7 cellular contexts compared by ENCODE assay signal in genomic region chr4:185205073-185205472, GRCh38. TPM values are rescaled to one million over a fixed set of nuclear protein-coding genes. Genes with fewer than 3 reads are reported as not detected.
DNase-seq lines count a peak whose midpoint lies in the region; ATAC-seq and TF ChIP-seq lines count a peak whose summit lies in the region.
"Not testable (repeated sequence)": the region's sequence is repeated elsewhere in the genome, so short reads cannot be mapped to it uniquely, and the experiment has no call there.

No MANE protein-coding gene starts in this region.

- not testable (repeated sequence) for H3K9me3 ChIP-seq in DND-41 (ENCODE audit: insufficient read depth, low read length, severe bottlenecking); mesenchymal stem cell (ENCODE audit: control insufficient read depth, low read length); spleen

- H2BK15ac ChIP-seq in mesenchymal stem cell (ENCODE audit: low read depth, poor library complexity, severe bottlenecking): not testable (repeated sequence)

- not testable (repeated sequence) for TF ChIP-seq CTCF in DND-41 (IDR thresholded peaks at IDR 0.05; ENCODE audit: borderline replicate concordance, extremely low read depth, low read length, poor library complexity, severe bottlenecking); LNCaP clone FGC (IDR thresholded peaks at IDR 0.05; ENCODE audit: control insufficient read depth, extremely low read depth, insufficient read depth); activated B cell treated with CpG ODN at 0.5 μM for 24 hours (IDR thresholded peaks at IDR 0.05); coronary artery (IDR thresholded peaks at IDR 0.05); spleen (IDR thresholded peaks at IDR 0.05 in 8 of 11, conservative IDR thresholded peaks at IDR 0.05 in 3 of 11)

- H3K36me3 ChIP-seq in DND-41 (ENCODE audit: insufficient read depth, low read length); mesenchymal stem cell (ENCODE audit: control insufficient read depth in 1 of 2, insufficient read depth in 2 of 2, low read depth in 1 of 2, low read length in 2 of 2); spleen: not testable (repeated sequence)

- not testable (repeated sequence) for H2BK120ac ChIP-seq in mesenchymal stem cell (ENCODE audit: low read depth, low read length)

- POLR2A ChIA-PET in activated B cell treated with CpG ODN at 0.5 μM for 24 hours (lab: Charles Lee): interaction anchor here (0.6 to 1.2 kb wide), 3 partner anchors 36 to 191 kb away, joined by 4 to 6 read pairs (median 5); partner anchors contain the start of genes ANKRD37 and SLC25A4

- H3K4ac ChIP-seq in mesenchymal stem cell (ENCODE audit: low read depth in 1 of 2, low read length in 2 of 2): not testable (repeated sequence)

- intact Hi-C loops in activated B cell treated with CpG ODN at 0.5 μM for 24 hours (cut with micrococcal nuclease): loop anchor here (2.0 to 10.0 kb wide), 4 partner anchors 350 to 1700 kb away; partner anchors contain the start of genes ACSL1 and ING2
- intact Hi-C loops in spleen (cut with DNase I; ENCODE audit: low total_unique reads): not testable (repeated sequence)

- H4K91ac ChIP-seq in mesenchymal stem cell (ENCODE audit: low read length): not testable (repeated sequence)

- not testable (repeated sequence) for DNase-seq in DND-41; LNCaP clone FGC (ENCODE audit: low read depth); activated B cell treated with CpG ODN at 0.5 μM for 24 hours; coronary artery (ENCODE audit: low spot score); mesenchymal stem cell; spleen

- H3K23ac ChIP-seq in mesenchymal stem cell (ENCODE audit: low read length in 2 of 2): not testable (repeated sequence)

- peak overlapping the region; percentile 93 for H3K4me3 Mint-ChIP-seq in activated B cell treated with CpG ODN at 0.5 μM for 24 hours
- H3K4me3 Mint-ChIP-seq in activated naive CD4-positive, alpha-beta T cell treated with anti-CD3 and anti-CD28 coated beads, Interleukin-2, amount 50 U/mL, for 24 hours: peak overlapping the region; percentile 97

- peak overlapping the region in 1 of 2 experiments; percentile 76; a peak in 3 of 4 replicates for H3K4me3 ChIP-seq in DND-41 (ENCODE audit: low read depth in 1 of 2, low read length in 2 of 2)
- H3K4me3 ChIP-seq in LNCaP clone FGC (ENCODE audit: low read depth, low read length): peak overlapping the region; percentile 73; the same call in 1 of the 2 replicates
- H3K4me3 ChIP-seq in coronary artery, spleen: not testable (repeated sequence)
- peak overlapping the region in 1 of 2 experiments; percentile 87 for H3K4me3 ChIP-seq in mesenchymal stem cell (ENCODE audit: insufficient read depth in 1 of 2, low read depth in 1 of 2, low read length in 2 of 2)

- peak overlapping the region; percentile 75 for H3K27ac Mint-ChIP-seq in activated B cell treated with CpG ODN at 0.5 μM for 24 hours
- peak overlapping the region; percentile 93 for H3K27ac Mint-ChIP-seq in activated naive CD4-positive, alpha-beta T cell treated with anti-CD3 and anti-CD28 coated beads, Interleukin-2, amount 50 U/mL, for 24 hours

- not testable (repeated sequence) for H3K18ac ChIP-seq in mesenchymal stem cell (ENCODE audit: low read depth in 1 of 2, low read length in 2 of 2)

- H3K27me3 Mint-ChIP-seq in activated B cell treated with CpG ODN at 0.5 μM for 24 hours; activated naive CD4-positive, alpha-beta T cell treated with anti-CD3 and anti-CD28 coated beads, Interleukin-2, amount 50 U/mL, for 24 hours: not testable (repeated sequence)

- not testable (repeated sequence) for H3K27ac ChIP-seq in DND-41 (ENCODE audit: low read length); mesenchymal stem cell (ENCODE audit: low read length, poor library complexity, severe bottlenecking)
- H3K27ac ChIP-seq in coronary artery (peak overlapping the region; percentile 99), spleen (peak overlapping the region in 7 of 8 donors; percentile 1 to 99 (median 96))

- not testable (repeated sequence) for H3K9me3 Mint-ChIP-seq in activated B cell treated with CpG ODN at 0.5 μM for 24 hours; activated naive CD4-positive, alpha-beta T cell treated with anti-CD3 and anti-CD28 coated beads, Interleukin-2, amount 50 U/mL, for 24 hours

- H3K9ac ChIP-seq in DND-41 (ENCODE audit: low read depth, low read length): peak overlapping the region; percentile 96; the same call in 1 of the 2 replicates
- H3K9ac ChIP-seq in mesenchymal stem cell (ENCODE audit: low read length): peak overlapping the region; percentile 98

- not testable (repeated sequence) for H4K20me1 ChIP-seq in DND-41 (ENCODE audit: insufficient read depth, low read length)

- H2BK5ac ChIP-seq in mesenchymal stem cell (ENCODE audit: low read depth, low read length, poor library complexity, severe bottlenecking): not testable (repeated sequence)

- not testable (repeated sequence) for ATAC-seq in DND-41 (ENCODE audit: insufficient read depth, low read depth); activated B cell treated with CpG ODN at 0.5 μM for 24 hours (ENCODE audit: low read depth)

- peak overlapping the region; percentile 91; the same call in 1 of the 2 replicates for H2AFZ ChIP-seq in DND-41 (ENCODE audit: low read depth, low read length)
- H2AFZ ChIP-seq in mesenchymal stem cell (ENCODE audit: low read depth, low read length): not testable (repeated sequence)

- peaks cover 51% of the 10 kb centered on the region for H3K4me1 Mint-ChIP-seq in activated B cell treated with CpG ODN at 0.5 μM for 24 hours
- peaks cover 44% of the 10 kb centered on the region for H3K4me1 Mint-ChIP-seq in activated naive CD4-positive, alpha-beta T cell treated with anti-CD3 and anti-CD28 coated beads, Interleukin-2, amount 50 U/mL, for 24 hours

- H3K4me1 ChIP-seq in DND-41 (ENCODE audit: insufficient read depth, low read length) (peaks cover 40% of the 10 kb centered on the region), mesenchymal stem cell (ENCODE audit: control insufficient read depth, insufficient read depth, low read depth, low read length) (peaks cover 13% of the 10 kb centered on the region), spleen (peaks cover 11 to 62% (median 53%) of the 10 kb centered on the region in 6 donors)

- H3K36me3 Mint-ChIP-seq in activated B cell treated with CpG ODN at 0.5 μM for 24 hours (ENCODE audit: low read depth); activated naive CD4-positive, alpha-beta T cell treated with anti-CD3 and anti-CD28 coated beads, Interleukin-2, amount 50 U/mL, for 24 hours: not testable (repeated sequence)

- H2BK12ac ChIP-seq in mesenchymal stem cell (ENCODE audit: low read length in 2 of 2): not testable (repeated sequence)

- not testable (repeated sequence) for H2AK5ac ChIP-seq in mesenchymal stem cell (ENCODE audit: low read length, severe bottlenecking)

- H3K14ac ChIP-seq in mesenchymal stem cell (ENCODE audit: low read length in 2 of 2): not testable (repeated sequence)

- TF ChIP-seq POLR2A in spleen (IDR thresholded peaks at IDR 0.05): not testable (repeated sequence)

- CTCF ChIA-PET in activated B cell treated with CpG ODN at 0.5 μM for 24 hours (lab: Charles Lee): not testable (repeated sequence)

- not testable (repeated sequence) for H4K8ac ChIP-seq in mesenchymal stem cell (ENCODE audit: low read length)

- peak overlapping the region; percentile 99 for H3K4me2 ChIP-seq in DND-41 (ENCODE audit: insufficient read depth, low read length)
- H3K4me2 ChIP-seq in mesenchymal stem cell (ENCODE audit: low read length, poor library complexity, severe bottlenecking): not testable (repeated sequence)

- not testable (repeated sequence) for H3K79me1 ChIP-seq in mesenchymal stem cell (replicated peaks; ENCODE audit: low read length, poor library complexity, severe bottlenecking)

- peaks cover 38% of the 10 kb centered on the region for H3K79me2 ChIP-seq in DND-41 (ENCODE audit: insufficient read depth, low read length)

- WGBS in mesenchymal stem cell: 97% methylated on average over 13 of the region's 13 CpGs
- WGBS in spleen, 5 donors: 86 to 93% (median 86%) methylated on average over 13 of the region's 13 CpGs

- H3K27me3 ChIP-seq in DND-41 (ENCODE audit: insufficient read depth, low read length, poor library complexity); mesenchymal stem cell (ENCODE audit: control insufficient read depth in 1 of 2, insufficient read depth in 1 of 2, low read length in 2 of 2): not testable (repeated sequence)
- H3K27me3 ChIP-seq in spleen (replicated peaks in 1 of 7): peaks cover 0 to 12% (median 0%) of the 10 kb centered on the region in 7 donors

RNA-seq across cellular contexts. Expression of gene CFAP97, which starts 1.3 kb away (rescaled TPM):
- total RNA-seq in activated B cell treated with CpG ODN at 0.5 μM for 24 hours: 42.6 and 44.1 TPM in 2 replicates
- polyA plus RNA-seq in mesenchymal stem cell (2013, experiment 1 of 2): 32.2 TPM
- 30.9 TPM for polyA plus RNA-seq in mesenchymal stem cell (2013, experiment 2 of 2)
- total RNA-seq in spleen: 10 to 100 TPM; 34.0 to 48.6 (median 40.6) TPM
- polyA plus RNA-seq in spleen: 10 to 100 TPM in 1 of 3 donors, 1 to 10 TPM in 2; 4.8 to 12.4 (median 8.0) TPM

RNA-seq across cellular contexts. Expression of gene SNX25, which starts 4.3 kb away (rescaled TPM):
- total RNA-seq in activated B cell treated with CpG ODN at 0.5 μM for 24 hours: 53.1 and 53.7 TPM in 2 replicates
- polyA plus RNA-seq in mesenchymal stem cell (2013, experiment 1 of 2): 12.1 TPM
- polyA plus RNA-seq in mesenchymal stem cell (2013, experiment 2 of 2): 13.1 TPM
- 10 to 100 TPM; 24.3 to 49.6 (median 36.7) TPM for total RNA-seq in spleen
- 10 to 100 TPM in 2 of 3 donors, 1 to 10 TPM in 1; 9.6 to 16.0 (median 14.1) TPM for polyA plus RNA-seq in spleen
